Comparison of ENCODE assay signal across 15 cellular contexts in genomic region chr2:98902209-98903063, GRCh38.
"Had no signal": no experiment of that assay in that cellular context is flagged by ENCODE, and none has a peak within 500 bp of the region (broad histone marks: within the 10 kb centered on the region; RNA-seq: fewer than 3 reads in every experiment).

No MANE protein-coding gene starts in this region.

- ATAC-seq: activated CD8-positive, alpha-beta T cell treated with anti-CD3 and anti-CD28 coated beads, Interleukin-2, amount 10 ng/mL, durations not matched to agents 7 days and 5 days; foreskin keratinocyte; right lobe of liver; T-cell had no signal

- H3K4me3 Mint-ChIP-seq: activated CD8-positive, alpha-beta T cell treated with anti-CD3 and anti-CD28 coated beads, Interleukin-2, amount 10 ng/mL, durations not matched to agents 7 days and 5 days; activated naive CD8-positive, alpha-beta T cell; T-cell had no signal

- H3K9me3 Mint-ChIP-seq: T-cell had no signal

- H3K4me1 ChIP-seq: foreskin keratinocyte, left ventricle myocardium inferior, right lobe of liver, transverse colon had no signal

- H3K27ac ChIP-seq: brain microvascular endothelial cell, foreskin keratinocyte, left ventricle myocardium inferior, right lobe of liver, transverse colon, VCaP had no signal

- H3K36me3 ChIP-seq: brain microvascular endothelial cell, left ventricle myocardium inferior, right lobe of liver, transverse colon had no signal

- H3K36me3 Mint-ChIP-seq: activated naive CD8-positive, alpha-beta T cell; T-cell had no signal

- DNase-seq: activated CD4-positive, alpha-beta T cell treated with anti-CD3 and anti-CD28 coated beads for 48 hours; activated CD8-positive, alpha-beta T cell treated with anti-CD3 and anti-CD28 coated beads, Interleukin-2, amount 10 ng/mL, durations not matched to agents 7 days and 5 days; brain microvascular endothelial cell; cerebellar nuclear complex; dermis blood vessel endothelial cell; foreskin keratinocyte; left ventricle myocardium inferior; stimulated activated naive CD4-positive, alpha-beta T cell; substantia nigra; T-cell; T1000; transverse colon had no signal

- H3K4me1 Mint-ChIP-seq: T-cell had no signal

- H3K27me3 ChIP-seq: brain microvascular endothelial cell, foreskin keratinocyte, right lobe of liver, transverse colon had no signal

- H3K4me3 ChIP-seq: left ventricle myocardium inferior, right lobe of liver, transverse colon had no signal

- H3K27ac Mint-ChIP-seq: activated CD8-positive, alpha-beta T cell treated with anti-CD3 and anti-CD28 coated beads, Interleukin-2, amount 10 ng/mL, durations not matched to agents 7 days and 5 days; activated naive CD8-positive, alpha-beta T cell; T-cell had no signal

- H3K9me3 ChIP-seq: left ventricle myocardium inferior, right lobe of liver, transverse colon had no signal
